ENCODE assay signal across 14 cellular contexts in genomic region chr9:16753256-16753655, GRCh38.
"Had no signal": no experiment of that assay in that cellular context is flagged by ENCODE, and none has a peak within 500 bp of the region (broad histone marks: within the 10 kb centered on the region; RNA-seq: fewer than 3 reads in every experiment).

No MANE protein-coding gene starts in this region.

- H3K4me3 ChIP-seq: dorsolateral prefrontal cortex, lower lobe of right lung, pancreas, right atrium auricular region, thoracic aorta, transverse colon, upper lobe of right lung, uterus had no signal

- DNase-seq: dorsolateral prefrontal cortex; effector CD4-positive, alpha-beta T cell; left ventricle myocardium superior; lower lobe of right lung; pancreas; stimulated activated CD4-positive, alpha-beta T cell treated with anti-CD3 and anti-CD28 coated beads, Interleukin-2, amount 100 ng/mL, for 24 hours; stimulated activated naive B cell treated with anti-CD40 and anti-IgM and Interleukin-4, amounts not matched to agents 10 μg/mL and 1 μg/mL and 100 μg/mL, for 72 hours; transverse colon; upper lobe of right lung; uterus had no signal

- H3K36me3 ChIP-seq: lower lobe of right lung, neutrophil, pancreas, right atrium auricular region, thoracic aorta, transverse colon, upper lobe of right lung, uterus had no signal

- H3K27ac ChIP-seq: dorsolateral prefrontal cortex, lower lobe of right lung, neutrophil, pancreas, right atrium auricular region, thoracic aorta, transverse colon, upper lobe of right lung, uterus had no signal

- H3K4me1 ChIP-seq: lower lobe of right lung, pancreas, right atrium auricular region, upper lobe of right lung, uterus had no signal

- H3K9me3 ChIP-seq: lower lobe of right lung, neutrophil, pancreas, right atrium auricular region, thoracic aorta, transverse colon, upper lobe of right lung, uterus had no signal

- ATAC-seq: left ventricle myocardium superior; lower lobe of right lung; natural killer cell treated with Interleukin-12 subunit alpha and Interleukin-12 subunit beta and Interleukin-15 and Interleukin-18, amount 100 ng/mL, for 72 hours; pancreas; stimulated activated naive B cell treated with anti-CD40 and anti-IgM and Interleukin-4, amounts not matched to agents 10 μg/mL and 1 μg/mL and 100 μg/mL, for 72 hours; upper lobe of right lung had no signal

- H3K27me3 ChIP-seq: neutrophil, pancreas, right atrium auricular region, transverse colon, upper lobe of right lung, uterus had no signal
